8 cellular contexts compared by ENCODE assay signal in the genomic region with DNA sequence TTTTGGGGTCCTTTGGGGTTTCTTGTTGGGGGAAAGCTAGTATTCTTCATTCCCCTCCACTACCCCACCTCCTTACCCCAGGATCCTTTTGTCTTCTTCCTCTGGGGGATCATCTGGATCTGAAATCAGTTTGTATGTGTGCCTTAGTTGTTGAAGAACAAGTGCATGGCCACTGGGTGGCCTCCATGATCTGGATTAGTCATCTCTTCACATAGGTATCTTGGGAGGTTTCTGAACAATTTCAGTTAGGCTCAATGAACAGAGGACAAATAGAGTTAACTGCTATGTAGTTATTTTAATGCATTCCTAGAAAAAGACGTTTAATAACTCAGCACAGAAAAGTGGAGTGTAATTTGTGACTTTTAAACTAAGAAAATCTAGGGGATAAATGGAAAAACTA. TPM values are rescaled to one million over a fixed set of nuclear protein-coding genes. Genes with fewer than 3 reads are reported as not detected.
DNase-seq lines count a peak whose midpoint lies in the region; ATAC-seq, FAIRE-seq and TF ChIP-seq lines count a peak whose summit lies in the region.

No MANE protein-coding gene starts in this region.

- peak; percentile 29 for TF ChIP-seq CTCF in fibroblast of mammary gland (conservative IDR thresholded peaks at IDR 0.05; ENCODE audit: control insufficient read depth, insufficient read depth, low read depth, low read length)

- no peak for FAIRE-seq in HTR-8/SVneo (lab: Jason Lieb, UNC)

- in situ Hi-C loops in G401 (cut with HindIII; ENCODE audit: low sequenced_read_pairs) = no loop called here

- H3K4me3 ChIP-seq in fibroblast of mammary gland (ENCODE audit: control insufficient read depth, low read depth, low read length) = no peak overlapping the region

- DNase-seq in DMS53 treated with DMSO at 0.1 percent for 48 hours (lab: John Stamatoyannopoulos, UW; ENCODE audit: unreplicated experiment) (peak; percentile 60), NCI-H2081 treated with DMSO at 0.1 percent for 48 hours (lab: John Stamatoyannopoulos, UW) (peak; percentile 22), fibroblast of mammary gland (ENCODE audit: low read depth) (peak; percentile 41), HTR-8/SVneo (ENCODE audit: insufficient read length, low spot score) (no peak), G401 (ENCODE audit: low spot score) (no peak)

- peak; percentile 71 for ATAC-seq in GM21619 (IDR thresholded peaks at IDR 0.05; ENCODE audit: unreplicated experiment)
- no peak for ATAC-seq in GM21786 (IDR thresholded peaks at IDR 0.05; ENCODE audit: unreplicated experiment)
- no peak for ATAC-seq in GM19452 (IDR thresholded peaks at IDR 0.05; ENCODE audit: unreplicated experiment)

RNA-seq across cellular contexts. Expression of a gene that starts 7.1 kb away (rescaled TPM):
- total RNA-seq in G401 (2014; rRNA removed; shearing (Covaris generic)) = 0.98 TPM in 1 of 2 replicates, not detected in the other

Comparison
In these comparisons a context has a peak if more than half of its experiments do, and no peak if none do; other contexts are left out.
1. DNase-seq: peak in DMS53 treated with DMSO at 0.1 percent for 48 hours (single experiment), NCI-H2081 treated with DMSO at 0.1 percent for 48 hours (single experiment) and fibroblast of mammary gland (single experiment); none in HTR-8/SVneo (single experiment) and G401 (single experiment).